8 cellular contexts compared by ENCODE assay signal in the genomic region with DNA sequence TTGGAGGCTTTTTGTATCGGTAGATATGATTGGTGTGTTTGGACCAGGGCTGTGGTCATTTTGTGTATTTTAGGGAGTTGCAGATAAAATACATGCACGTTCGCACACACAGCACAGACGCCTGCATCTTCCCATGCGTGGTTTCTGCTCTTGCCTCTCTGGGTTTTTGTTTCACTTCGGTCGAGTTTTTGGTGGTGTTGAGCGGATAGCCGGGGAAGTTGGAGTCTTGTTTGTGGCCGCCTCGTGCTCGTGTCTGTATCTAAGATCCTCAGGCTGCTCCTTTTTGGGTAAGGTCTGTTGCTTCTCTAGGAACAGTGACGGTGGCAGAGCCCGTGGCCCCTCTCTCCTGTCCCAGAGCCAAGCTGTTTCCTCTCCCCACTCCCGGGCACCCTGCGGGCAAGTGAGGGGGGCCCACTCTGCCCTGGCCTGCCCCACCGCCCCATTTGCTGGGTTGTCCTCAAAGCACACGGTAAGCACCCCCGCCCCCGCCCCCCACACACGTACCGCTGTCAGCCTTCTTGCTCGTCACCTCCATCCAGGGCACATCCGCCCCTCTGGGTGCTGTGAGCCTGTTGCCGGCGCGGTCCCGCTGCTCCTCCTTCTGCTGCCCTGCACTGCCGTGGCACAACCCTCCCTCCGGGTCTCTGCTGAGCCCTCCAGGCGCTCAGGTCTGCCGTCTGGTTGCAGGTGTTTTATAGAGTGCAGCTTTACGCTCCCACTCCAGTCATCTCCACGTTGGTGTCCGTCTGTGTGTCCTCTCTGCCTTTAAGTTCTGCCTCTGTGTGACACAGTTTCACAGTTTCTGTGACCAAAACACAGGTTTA. TPM values are rescaled to one million over a fixed set of nuclear protein-coding genes. Genes with fewer than 3 reads are reported as not detected.
DNase-seq lines count a peak whose midpoint lies in the region; ATAC-seq and TF ChIP-seq lines count a peak whose summit lies in the region.

No MANE protein-coding gene starts in this region.

- no peaks in the 10 kb centered on the region for H3K36me3 ChIP-seq in CD8-positive, alpha-beta T cell (ENCODE audit: insufficient read depth, low read length)

- peaks cover 8% of the 10 kb centered on the region for H3K9me3 Mint-ChIP-seq in CD8-positive, alpha-beta T cell

- peak overlapping the region; percentile 81 for H3K4me3 Mint-ChIP-seq in CD8-positive, alpha-beta T cell

- H3K4me1 Mint-ChIP-seq in CD8-positive, alpha-beta T cell (ENCODE audit: low read depth) = peaks cover 55% of the 10 kb centered on the region

- peaks cover 44% of the 10 kb centered on the region for H3K4me1 ChIP-seq in CD8-positive, alpha-beta T cell (ENCODE audit: insufficient read depth, low read length)

- H3K27me3 Mint-ChIP-seq in CD8-positive, alpha-beta T cell (ENCODE audit: low read depth) = no peaks in the 10 kb centered on the region

- peaks cover 11% of the 10 kb centered on the region for H3K36me3 Mint-ChIP-seq in CD8-positive, alpha-beta T cell

- peak; percentile 50 to 87 (median 70) for DNase-seq in CD8-positive, alpha-beta T cell
- DNase-seq in KG1 (lab: John Stamatoyannopoulos, UW) (peak; percentile 13), activated T-cell treated with anti-CD3 and anti-CD28 coated beads for 48 hours (ENCODE audit: low read depth) (peak; percentile 59), left cardiac atrium (no peak), inferior parietal cortex (ENCODE audit: extremely low spot score) (no peak), NCI-H1930 (lab: John Stamatoyannopoulos, UW) (no peak)
- peak; percentile 26 for DNase-seq in stimulated activated CD8-positive, alpha-beta memory T cell treated with anti-CD3 and anti-CD28 coated beads, Interleukin-4, amount 100 ng/mL, for 24 hours (ENCODE audit: low read depth)

- H3K27ac ChIP-seq in CD8-positive, alpha-beta T cell (ENCODE audit: low read depth, low read length) = peak overlapping the region; percentile 82

- H3K27me3 ChIP-seq in CD8-positive, alpha-beta T cell (ENCODE audit: insufficient read depth, low read length) = no peaks in the 10 kb centered on the region

- peak overlapping the region; percentile 51 for H3K4me3 ChIP-seq in CD8-positive, alpha-beta T cell (ENCODE audit: low read depth, low read length)

- H3K27ac Mint-ChIP-seq in CD8-positive, alpha-beta T cell = peak overlapping the region; percentile 94

- TF ChIP-seq CTCF in CD8-positive, alpha-beta T cell (IDR thresholded peaks at IDR 0.05) = no peak

- peak; percentile 83 for ATAC-seq in CD8-positive, alpha-beta T cell
- ATAC-seq in left cardiac atrium = peak; percentile 62 to 73
- ATAC-seq in HG02973 (IDR thresholded peaks at IDR 0.05; ENCODE audit: unreplicated experiment) = no peak

- POLR2A ChIA-PET in CD8-positive, alpha-beta T cell (lab: Charles Lee) = interaction anchor here (1.2 kb wide), 1 partner anchor 50 kb away, joined by 3 read pairs; no protein-coding TSS in a partner anchor

- CTCF ChIA-PET in CD8-positive, alpha-beta T cell (lab: Charles Lee) = interaction anchor here (0.6 to 2.6 kb wide), 4 partner anchors 15 to 45 kb away, joined by 3 to 10 read pairs (median 3); no protein-coding TSS in a partner anchor

- intact Hi-C loops in CD8-positive, alpha-beta T cell (cut with DNase I, micrococcal nuclease) = loop anchor here (1.0 to 5.0 kb wide), 9 partner anchors 20 to 190 kb away; a partner anchor contains a TSS
- intact Hi-C loops in left cardiac atrium (cut with DNase I) = no loop called here

- no peaks in the 10 kb centered on the region for H3K9me3 ChIP-seq in CD8-positive, alpha-beta T cell (ENCODE audit: low read length)

RNA-seq across cellular contexts. Expression of a gene that starts 51.9 kb away (rescaled TPM):
- total RNA-seq in CD8-positive, alpha-beta T cell = 10 to 100 TPM; 34.6 to 37.5 TPM
- total RNA-seq in left cardiac atrium = 10 to 100 TPM; 65.1 to 69.4 TPM

Comparison
In these comparisons a context has a peak if more than half of its experiments do, and no peak if none do; other contexts are left out.
1. DNase-seq: peak in CD8-positive, alpha-beta T cell (7 of 7), KG1 (single experiment), activated T-cell treated with anti-CD3 and anti-CD28 coated beads for 48 hours (single experiment) and stimulated activated CD8-positive, alpha-beta memory T cell treated with anti-CD3 and anti-CD28 coated beads, Interleukin-4, amount 100 ng/mL, for 24 hours (single experiment); none in left cardiac atrium (single experiment), inferior parietal cortex (single experiment) and NCI-H1930 (0 of 2).
2. intact Hi-C loops: an anchor here in CD8-positive, alpha-beta T cell (1.0 to 5.0 kb wide); none called in left cardiac atrium.